15 cellular contexts compared by ENCODE assay signal in the genomic region with DNA sequence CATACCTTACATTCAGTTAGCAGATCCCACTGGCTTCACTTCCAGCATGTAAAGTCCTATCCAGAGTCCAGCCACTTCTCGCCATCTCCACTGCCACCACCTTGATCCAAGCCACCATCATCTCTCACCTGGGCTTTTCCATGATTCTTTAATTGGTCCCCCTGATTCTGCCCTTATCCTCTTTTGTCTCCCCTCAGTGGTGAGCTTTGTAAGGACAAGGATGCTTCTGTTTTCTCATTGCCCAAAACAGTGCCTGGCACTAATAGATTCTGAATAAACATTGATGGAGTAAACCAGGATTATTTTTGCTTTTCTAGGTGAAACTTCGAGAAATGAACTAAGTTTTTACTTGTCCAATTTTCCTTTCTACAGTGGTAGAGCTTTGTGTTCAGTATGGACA. TPM values are rescaled to one million over a fixed set of nuclear protein-coding genes. Genes with fewer than 3 reads are reported as not detected.
A peak's percentile ranks its signal among the peaks of the same experiment; 100 is the strongest.
DNase-seq lines count a peak whose midpoint lies in the region; FAIRE-seq and TF ChIP-seq lines count a peak whose summit lies in the region.
"Had no signal": no experiment of that assay in that cellular context is flagged by ENCODE, and none has a peak within 500 bp of the region (broad histone marks: within the 10 kb centered on the region; RNA-seq: fewer than 3 reads in every experiment).

No MANE protein-coding gene starts in this region.

- no peak overlapping the region for H3K9ac ChIP-seq in keratinocyte (ENCODE audit: control insufficient read depth, extremely low read depth, insufficient read depth, low read length)

- peaks cover 2 to 5% of the 10 kb centered on the region in 2 experiments for H3K36me3 ChIP-seq in keratinocyte (ENCODE audit: control insufficient read depth in 2 of 2, extremely low read depth in 1 of 2, insufficient read depth in 2 of 2, low read length in 2 of 2)

- TF ChIP-seq CTCF in GM10266 (IDR thresholded peaks at IDR 0.05; ENCODE audit: control insufficient read depth, insufficient read depth, low read depth, missing control alignments) (peak; percentile 40), keratinocyte (optimal IDR thresholded peaks at IDR 0.05 in 1 of 3, IDR thresholded peaks at IDR 0.05 in 1 of 3, conservative IDR thresholded peaks at IDR 0.05 in 1 of 3; ENCODE audit: extremely low read depth in 1 of 3, insufficient read depth in 2 of 3, low read length in 3 of 3) (peak in 2 of 3 experiments; percentile 1 to 39)

- no peaks in the 10 kb centered on the region for H3K9me3 ChIP-seq in keratinocyte (ENCODE audit: control insufficient read depth, low read depth, low read length)
- H3K9me3 ChIP-seq: left ventricle myocardium inferior had no signal

- peaks cover 8% of the 10 kb centered on the region for H3K4me1 ChIP-seq in keratinocyte (ENCODE audit: control insufficient read depth, extremely low read depth, insufficient read depth, low read length)

- DNase-seq in NCI-H1436 (lab: John Stamatoyannopoulos, UW) (peak; percentile 5), NCI-H1436 treated with DMSO at 0.1 percent for 48 hours (lab: John Stamatoyannopoulos, UW) (no peak), GM10266 (ENCODE audit: extremely low spot score) (no peak), RPMI8226 (peak; percentile 39), keratinocyte (ENCODE audit: low read depth, low spot score) (no peak), NCI-H524 treated with DMSO at 0.1 percent for 48 hours (lab: John Stamatoyannopoulos, UW) (no peak), DMS79 treated with DMSO at 0.1 percent for 48 hours (lab: John Stamatoyannopoulos, UW) (no peak), mesenteric fat pad (ENCODE audit: low spot score) (no peak)
- DNase-seq: activated T-cell treated with anti-CD3 and anti-CD28 coated beads, Interleukin-2, amount 50 U/mL, for 48 hours; endodermal cell; head of caudate nucleus; left ventricle myocardium inferior; NCI-H2029; nucleus accumbens had no signal

- no peaks in the 10 kb centered on the region for H3K27me3 ChIP-seq in keratinocyte (ENCODE audit: control insufficient read depth, extremely low read depth, insufficient read depth, low read length)

- dilution Hi-C loops in keratinocyte (cut with MboI; ENCODE audit: extremely low pct_ligation_motif_present, low sequenced_read_pairs): no loop called here

- H4K20me1 ChIP-seq in keratinocyte (ENCODE audit: control insufficient read depth, extremely low read depth, insufficient read depth, low read length): no peaks in the 10 kb centered on the region

- H2AFZ ChIP-seq in keratinocyte (ENCODE audit: control insufficient read depth, low read length): no peak overlapping the region

- no peak overlapping the region for H3K27ac ChIP-seq in keratinocyte (ENCODE audit: control insufficient read depth, insufficient read depth, low read length)
- H3K27ac ChIP-seq: 22Rv1, left ventricle myocardium inferior had no signal

- H3K4me2 ChIP-seq in keratinocyte (ENCODE audit: control insufficient read depth, extremely low read depth, insufficient read depth, low read depth, low read length): no peak overlapping the region

- no peak overlapping the region for H3K4me3 ChIP-seq in keratinocyte (ENCODE audit: control insufficient read depth in 2 of 3, extremely low read depth in 1 of 3, insufficient read depth in 2 of 3, low read depth in 1 of 3, low read length in 3 of 3)
- H3K4me3 ChIP-seq: left ventricle myocardium inferior had no signal

- no peaks in the 10 kb centered on the region for H3K9me1 ChIP-seq in keratinocyte (ENCODE audit: control insufficient read depth, extremely low read depth, insufficient read depth, low read length)

- peaks cover 22% of the 10 kb centered on the region for H3K79me2 ChIP-seq in keratinocyte (ENCODE audit: control insufficient read depth, insufficient read depth, low read length)

- FAIRE-seq in keratinocyte (lab: Jason Lieb, UNC): no peak

RNA-seq across cellular contexts. Expression of a gene that starts 4.4 kb away (rescaled TPM):
- polyA plus RNA-seq in keratinocyte: 13.8 to 21.5 TPM (median 20.9 TPM) in 3 replicates
- polyA plus RNA-seq in keratinocyte (2011; ENCODE audit: low read depth): 1.2 TPM
- polyA plus RNA-seq in keratinocyte (2011; cell fraction: cytosol; rRNA removed): 7.3 and 15.7 TPM in 2 replicates
- 16.6 and 17.0 TPM in 2 replicates for polyA plus RNA-seq in keratinocyte (2011; cell fraction: nucleus; rRNA removed)
- 3.2 and 9.5 TPM in 2 replicates for polyA plus RNA-seq in keratinocyte (2012; ENCODE audit: low replicate concordance)
- polyA minus RNA-seq in keratinocyte: 14.2 to 23.6 TPM (median 23.1 TPM) in 3 replicates
- 5.9 TPM for polyA minus RNA-seq in keratinocyte (2011; cell fraction: cytosol; rRNA and poly(A)+ RNA removed)
- polyA minus RNA-seq in keratinocyte (2011; cell fraction: nucleus; rRNA and poly(A)+ RNA removed): 3.6 and 9.2 TPM in 2 replicates
- total RNA-seq in mesenteric fat pad: 5.9 TPM

RNA-seq across cellular contexts. Expression of a gene that starts 48.5 kb away (rescaled TPM):
- 3.6 to 18.7 TPM (median 6.1 TPM) in 3 replicates for polyA plus RNA-seq in keratinocyte
- polyA plus RNA-seq in keratinocyte (2011; ENCODE audit: low read depth): 0.82 TPM
- 7.1 and 12.7 TPM in 2 replicates for polyA plus RNA-seq in keratinocyte (2011; cell fraction: cytosol; rRNA removed)
- polyA plus RNA-seq in keratinocyte (2011; cell fraction: nucleus; rRNA removed): 15.7 and 19.5 TPM in 2 replicates
- polyA plus RNA-seq in keratinocyte (2012; ENCODE audit: low replicate concordance): 5.8 and 21.7 TPM in 2 replicates
- polyA minus RNA-seq in keratinocyte: 9.7 to 64.5 TPM (median 12.2 TPM) in 3 replicates
- polyA minus RNA-seq in keratinocyte (2011; cell fraction: cytosol; rRNA and poly(A)+ RNA removed): 20.1 TPM
- 16.4 and 16.9 TPM in 2 replicates for polyA minus RNA-seq in keratinocyte (2011; cell fraction: nucleus; rRNA and poly(A)+ RNA removed)
- 88.4 TPM for total RNA-seq in mesenteric fat pad

Comparison
In these comparisons a context has a peak if more than half of its experiments do, and no peak if none do; other contexts are left out.
1. DNase-seq: peak in NCI-H1436 (single experiment) and RPMI8226 (single experiment); none in NCI-H1436 treated with DMSO at 0.1 percent for 48 hours (single experiment), GM10266 (single experiment), keratinocyte (single experiment), NCI-H524 treated with DMSO at 0.1 percent for 48 hours (single experiment), DMS79 treated with DMSO at 0.1 percent for 48 hours (single experiment) and mesenteric fat pad (single experiment).